ENCODE assay signal across 8 cellular contexts in genomic region chr1:15835741-15836510, GRCh38. TPM values are rescaled to one million over a fixed set of nuclear protein-coding genes. Genes with fewer than 3 reads are reported as not detected.
DNase-seq lines count a peak whose midpoint lies in the region; ATAC-seq lines count a peak whose summit lies in the region.

No MANE protein-coding gene starts in this region.

- H3K36me3 ChIP-seq in HUES6 (ENCODE audit: control insufficient read depth, insufficient read depth, low read length) (no peaks in the 10 kb centered on the region), NT2/D1 (ENCODE audit: insufficient read depth, insufficient read length, low read length) (no peaks in the 10 kb centered on the region), endocrine pancreas (ENCODE audit: control insufficient read depth, insufficient read depth, low read length) (no peaks in the 10 kb centered on the region), mesenchymal stem cell (ENCODE audit: control insufficient read depth in 1 of 2, insufficient read depth in 2 of 2, low read depth in 1 of 2, low read length in 2 of 2) (no peaks in the 10 kb centered on the region)

- peak overlapping the region; percentile 99 for H2AK5ac ChIP-seq in mesenchymal stem cell (ENCODE audit: low read length, severe bottlenecking)

- H2BK120ac ChIP-seq in mesenchymal stem cell (ENCODE audit: low read depth, low read length) = peak overlapping the region; percentile 97

- peak overlapping the region; percentile 99 to 100 for H3K4ac ChIP-seq in mesenchymal stem cell (ENCODE audit: low read depth in 1 of 2, low read length in 2 of 2)

- peak overlapping the region; percentile 99 for H3K27ac ChIP-seq in HUES6 (ENCODE audit: low read depth, low read length)
- H3K27ac ChIP-seq in mesenchymal stem cell (ENCODE audit: low read length, poor library complexity, severe bottlenecking) = peak overlapping the region; percentile 100

- peak overlapping the region in 1 of 2 experiments; percentile 98 for H3K14ac ChIP-seq in mesenchymal stem cell (ENCODE audit: low read length in 2 of 2)

- peak overlapping the region; percentile 97 for H4K91ac ChIP-seq in mesenchymal stem cell (ENCODE audit: low read length)

- H3K4me3 ChIP-seq in HUES6 (ENCODE audit: low read depth, low read length) = peak overlapping the region; percentile 70
- peak overlapping the region; percentile 65 for H3K4me3 ChIP-seq in NT2/D1 (ENCODE audit: insufficient read length, low read depth)
- peak overlapping the region; percentile 70 for H3K4me3 ChIP-seq in endocrine pancreas (ENCODE audit: control insufficient read depth, insufficient read depth, low read length)
- peak overlapping the region; percentile 71 to 97 for H3K4me3 ChIP-seq in mesenchymal stem cell (ENCODE audit: insufficient read depth in 1 of 2, low read depth in 1 of 2, low read length in 2 of 2)

- H2BK15ac ChIP-seq in mesenchymal stem cell (ENCODE audit: low read depth, poor library complexity, severe bottlenecking) = peak overlapping the region; percentile 99

- H3K9ac ChIP-seq in HUES6 (ENCODE audit: low read length) (peak overlapping the region; percentile 100), NT2/D1 (ENCODE audit: insufficient read length, low read depth) (peak overlapping the region; percentile 97), endocrine pancreas (ENCODE audit: control insufficient read depth, insufficient read depth, low read length) (peak overlapping the region; percentile 100), mesenchymal stem cell (ENCODE audit: low read length) (peak overlapping the region; percentile 97)

- peak overlapping the region in 1 of 2 experiments; percentile 84 for H2BK12ac ChIP-seq in mesenchymal stem cell (ENCODE audit: low read length in 2 of 2)

- peak overlapping the region; percentile 96 to 100 for H3K18ac ChIP-seq in mesenchymal stem cell (ENCODE audit: low read depth in 1 of 2, low read length in 2 of 2)

- H3K4me2 ChIP-seq in mesenchymal stem cell (ENCODE audit: low read length, poor library complexity, severe bottlenecking) = peak overlapping the region; percentile 97

- H3K4me1 ChIP-seq in HUES6 (ENCODE audit: control insufficient read depth, insufficient read depth, low read length) (peaks cover 4% of the 10 kb centered on the region; the same call in 1 of the 2 replicates), NT2/D1 (ENCODE audit: insufficient read depth, insufficient read length) (no peaks in the 10 kb centered on the region), endocrine pancreas (ENCODE audit: control insufficient read depth, insufficient read depth, low read length) (no peaks in the 10 kb centered on the region), mesenchymal stem cell (ENCODE audit: control insufficient read depth, insufficient read depth, low read depth, low read length) (peaks cover 11% of the 10 kb centered on the region)

- H2AFZ ChIP-seq in mesenchymal stem cell (ENCODE audit: low read depth, low read length) = peak overlapping the region; percentile 90

- no peaks in the 10 kb centered on the region for H3K27me3 ChIP-seq in HUES6 (ENCODE audit: control insufficient read depth, insufficient read depth, low read length)
- H3K27me3 ChIP-seq in NT2/D1 (ENCODE audit: insufficient read depth, insufficient read length) = no peaks in the 10 kb centered on the region
- no peaks in the 10 kb centered on the region for H3K27me3 ChIP-seq in endocrine pancreas (ENCODE audit: control insufficient read depth, insufficient read depth, low read length)
- H3K27me3 ChIP-seq in mesenchymal stem cell (ENCODE audit: control insufficient read depth in 1 of 2, insufficient read depth in 1 of 2, low read length in 2 of 2) = no peaks in the 10 kb centered on the region

- no peak overlapping the region for H3K23ac ChIP-seq in mesenchymal stem cell (ENCODE audit: low read length in 2 of 2)

- peak; percentile 100 for DNase-seq in COLO668 (lab: John Stamatoyannopoulos, UW; ENCODE audit: unreplicated experiment)
- peak; percentile 90 for DNase-seq in NT2/D1 (ENCODE audit: low read depth, low spot score)
- DNase-seq in activated CD8-positive, alpha-beta memory T cell treated with anti-CD3 and anti-CD28 coated beads, Interleukin-2, amount 50 U/mL, for 24 hours (ENCODE audit: extremely low read depth) = peak; percentile 98
- peak; percentile 99 for DNase-seq in mesenchymal stem cell
- peak; percentile 100 for DNase-seq in stimulated activated CD8-positive, alpha-beta memory T cell treated with anti-CD3 and anti-CD28 coated beads, Interleukin-12 subunit alpha, Interleukin-12 subunit beta, amount 100 ng/mL, for 1 hour (ENCODE audit: low read depth)

- 8% methylated on average over 65 of the region's 66 CpGs for WGBS in mesenchymal stem cell

- H3K79me1 ChIP-seq in mesenchymal stem cell (replicated peaks; ENCODE audit: low read length, poor library complexity, severe bottlenecking) = peaks cover 11% of the 10 kb centered on the region

- H2BK5ac ChIP-seq in mesenchymal stem cell (ENCODE audit: low read depth, low read length, poor library complexity, severe bottlenecking) = peak overlapping the region; percentile 99

- peak; percentile 44 for ATAC-seq in GM21381 (IDR thresholded peaks at IDR 0.05; ENCODE audit: unreplicated experiment)

- no peaks in the 10 kb centered on the region for H3K9me3 ChIP-seq in HUES6 (ENCODE audit: control insufficient read depth, insufficient read depth, low read depth, low read length)
- H3K9me3 ChIP-seq in NT2/D1 (ENCODE audit: insufficient read depth, low read length) = no peaks in the 10 kb centered on the region
- H3K9me3 ChIP-seq in endocrine pancreas (ENCODE audit: control insufficient read depth, low read length) = no peaks in the 10 kb centered on the region
- no peaks in the 10 kb centered on the region for H3K9me3 ChIP-seq in mesenchymal stem cell (ENCODE audit: control insufficient read depth, low read length)

- H4K8ac ChIP-seq in mesenchymal stem cell (ENCODE audit: low read length) = peak overlapping the region; percentile 97

RNA-seq across cellular contexts. Expression of gene SPEN, which starts 11.6 kb away (rescaled TPM):
- polyA plus RNA-seq in mesenchymal stem cell (2013, experiment 1 of 2) = 14.6 TPM
- polyA plus RNA-seq in mesenchymal stem cell (2013, experiment 2 of 2) = 12.1 TPM

RNA-seq across cellular contexts. Expression of gene UQCRHL, which starts 28.5 kb away (rescaled TPM):
- polyA plus RNA-seq in mesenchymal stem cell (2013, experiment 1 of 2) = 1.9 TPM
- polyA plus RNA-seq in mesenchymal stem cell (2013, experiment 2 of 2) = 2.1 TPM

Comparison
In these comparisons a context has a peak if more than half of its experiments do, and no peak if none do; other contexts are left out.
1. Peak in every context shown above with its lines: DNase-seq, ATAC-seq, H3K4me3 ChIP-seq and H3K27ac ChIP-seq.